Comparison of ENCODE assay signal across 8 cellular contexts in the genomic region with DNA sequence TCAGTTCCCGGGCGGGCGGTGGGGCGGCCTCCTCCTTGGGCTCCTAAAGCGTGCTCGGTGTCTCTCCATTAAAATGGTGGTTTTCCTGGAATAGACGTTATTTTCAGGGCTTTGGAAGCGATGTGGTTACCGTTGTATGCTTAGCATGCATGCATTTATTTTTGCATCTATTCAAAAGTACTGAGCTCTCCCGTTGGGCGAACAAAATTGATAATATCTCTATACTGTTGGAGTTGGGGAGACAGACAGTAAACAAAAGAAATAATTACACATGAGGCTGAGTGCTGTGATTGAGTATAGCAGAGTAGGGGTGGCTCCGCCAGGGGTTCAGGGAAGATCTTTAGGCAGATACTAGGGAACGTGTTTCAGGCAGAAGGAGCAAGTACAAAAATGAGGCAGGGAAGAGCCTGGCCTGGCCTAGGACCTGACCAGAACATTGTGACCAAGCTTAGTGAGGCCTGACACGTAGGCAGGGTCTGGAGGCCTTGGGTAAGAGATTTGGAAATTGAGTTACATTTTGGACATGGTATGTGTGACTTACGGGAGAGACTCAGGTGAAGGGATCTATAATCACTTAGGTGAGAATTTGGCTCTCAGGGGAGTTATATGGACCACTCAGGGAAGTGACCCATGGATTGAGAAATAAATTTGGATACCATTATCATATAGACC. TPM values are rescaled to one million over a fixed set of nuclear protein-coding genes. Genes with fewer than 3 reads are reported as not detected.
DNase-seq lines count a peak whose midpoint lies in the region; ATAC-seq and TF ChIP-seq lines count a peak whose summit lies in the region.

No MANE protein-coding gene starts in this region.

- peaks cover 3% of the 10 kb centered on the region; the same call in 1 of the 2 replicates for H4K20me1 ChIP-seq in PC-3 (ENCODE audit: low read length)

- intact Hi-C loops in PC-3 (cut with micrococcal nuclease) (no loop called here), esophagus squamous epithelium (cut with DNase I) (no loop called here)

- H3K27ac Mint-ChIP-seq in activated CD4-positive, alpha-beta T cell treated with anti-CD3 and anti-CD28 coated beads, Interleukin-2, amount 10 ng/mL, durations not matched to agents 7 days and 5 days = peak overlapping the region; percentile 95

- WGBS in esophagus squamous epithelium, 2 donors = 17 to 24% methylated on average over 10 to 12 of the region's 15 CpGs

- no peaks in the 10 kb centered on the region for H3K9me2 ChIP-seq in PC-3 (replicated peaks; ENCODE audit: low read length)

- H3K4me3 Mint-ChIP-seq in activated CD4-positive, alpha-beta T cell treated with anti-CD3 and anti-CD28 coated beads, Interleukin-2, amount 10 ng/mL, durations not matched to agents 7 days and 5 days = peak overlapping the region; percentile 87

- H3K9ac ChIP-seq in PC-3 (ENCODE audit: low read length) = peak overlapping the region; percentile 86

- TF ChIP-seq CTCF in PC-3 (conservative IDR thresholded peaks at IDR 0.05; ENCODE audit: low read depth, low read length) (no peak), esophagus squamous epithelium (IDR thresholded peaks at IDR 0.05) (no peak)

- H3K9me3 ChIP-seq in PC-3 (ENCODE audit: low read length) (no peaks in the 10 kb centered on the region), esophagus squamous epithelium (no peaks in the 10 kb centered on the region)

- H3K27me3 ChIP-seq in PC-3 (ENCODE audit: low read length) (no peaks in the 10 kb centered on the region), esophagus squamous epithelium (no peaks in the 10 kb centered on the region)

- TSS peak; percentile 78 for BruUV-seq in PC-3 (replicated peaks; lab: Mats Ljungman, UMichigan)

- H3K79me2 ChIP-seq in PC-3 (ENCODE audit: low read length) = peaks cover 62% of the 10 kb centered on the region

- CTCF ChIA-PET in activated CD4-positive, alpha-beta T cell treated with anti-CD3 and anti-CD28 coated beads, Interleukin-2, amount 10 ng/mL, durations not matched to agents 7 days and 5 days (lab: Charles Lee) = interaction anchor here (1.1 to 10.5 kb wide), 9 partner anchors 9 to 202 kb away, joined by 3 to 47 read pairs (median 4); a partner anchor contains a TSS
- CTCF ChIA-PET in PC-3 (lab: Charles Lee) = no interaction called here

- POLR2A ChIA-PET in activated CD4-positive, alpha-beta T cell treated with anti-CD3 and anti-CD28 coated beads, Interleukin-2, amount 10 ng/mL, durations not matched to agents 7 days and 5 days (lab: Charles Lee) = interaction anchor here (0.6 to 1.9 kb wide), 4 partner anchors 11 to 200 kb away, joined by 3 to 7 read pairs (median 4); a partner anchor contains a TSS
- POLR2A ChIA-PET in PC-3 (lab: Charles Lee; ENCODE audit: unreplicated experiment) = interaction anchor here (0.6 to 0.7 kb wide), 2 partner anchors 99 to 194 kb away, joined by 3 to 6 read pairs; no protein-coding TSS in a partner anchor

- peak overlapping the region; percentile 72 for H3K4me3 ChIP-seq in PC-3 (ENCODE audit: low read length)
- H3K4me3 ChIP-seq in esophagus squamous epithelium = peak overlapping the region; percentile 62 to 87 (median 82)
- peak overlapping the region; percentile 38 to 85 (median 64) for H3K4me3 ChIP-seq in skin epidermis

- H3K4me1 Mint-ChIP-seq in activated CD4-positive, alpha-beta T cell treated with anti-CD3 and anti-CD28 coated beads, Interleukin-2, amount 10 ng/mL, durations not matched to agents 7 days and 5 days = peaks cover 61% of the 10 kb centered on the region

- TF ChIP-seq POLR2A in esophagus squamous epithelium (IDR thresholded peaks at IDR 0.05) = peak in 1 of 4 donors; percentile 18

- peak overlapping the region; percentile 86 for H3K4me2 ChIP-seq in PC-3 (ENCODE audit: low read length)

- no peaks in the 10 kb centered on the region for H3K27me3 Mint-ChIP-seq in activated CD4-positive, alpha-beta T cell treated with anti-CD3 and anti-CD28 coated beads, Interleukin-2, amount 10 ng/mL, durations not matched to agents 7 days and 5 days

- peak overlapping the region; percentile 87 for H2AFZ ChIP-seq in PC-3 (ENCODE audit: low read length)

- H3K9me3 Mint-ChIP-seq in activated CD4-positive, alpha-beta T cell treated with anti-CD3 and anti-CD28 coated beads, Interleukin-2, amount 10 ng/mL, durations not matched to agents 7 days and 5 days = no peaks in the 10 kb centered on the region

- no peaks in the 10 kb centered on the region for H3F3A ChIP-seq in PC-3 (ENCODE audit: low read length, unreplicated experiment)

- H3K4me1 ChIP-seq in PC-3 (ENCODE audit: insufficient read depth, low read length) (peaks cover 33% of the 10 kb centered on the region), esophagus squamous epithelium (peaks cover 0 to 24% (median 9%) of the 10 kb centered on the region in 3 donors)

- H3K27ac ChIP-seq in PC-3 (ENCODE audit: low read length) = peak overlapping the region; percentile 77
- H3K27ac ChIP-seq in esophagus squamous epithelium = peak overlapping the region; percentile 93 to 97 (median 94)
- peak overlapping the region in 13 of 21 experiments; percentile 2 to 100 (median 94) for H3K27ac ChIP-seq in skin epidermis

- peaks cover 30% of the 10 kb centered on the region for H3K36me3 Mint-ChIP-seq in activated CD4-positive, alpha-beta T cell treated with anti-CD3 and anti-CD28 coated beads, Interleukin-2, amount 10 ng/mL, durations not matched to agents 7 days and 5 days (ENCODE audit: low read depth)

- no peak for DNase-seq in activated CD4-positive, alpha-beta T cell treated with anti-CD3 and anti-CD28 coated beads, Interleukin-2, amount 10 ng/mL, durations not matched to agents 7 days and 5 days
- no peak for DNase-seq in activated CD4-positive, alpha-beta T cell treated with anti-CD3 and anti-CD28 coated beads for 4 hours
- DNase-seq in PC-3 = no peak
- no peak for DNase-seq in esophagus squamous epithelium (lab: John Stamatoyannopoulos, UW)
- no peak for DNase-seq in NCI-H1436 treated with DMSO at 0.1 percent for 48 hours (lab: John Stamatoyannopoulos, UW)
- no peak for DNase-seq in germinal center (ENCODE audit: low spot score)

- H3K36me3 ChIP-seq in PC-3 (ENCODE audit: low read depth, low read length) = no peaks in the 10 kb centered on the region
- no peaks in the 10 kb centered on the region for H3K36me3 ChIP-seq in esophagus squamous epithelium

- ATAC-seq in PC-3 = no peak
- no peak for ATAC-seq in HG02610 (IDR thresholded peaks at IDR 0.05; ENCODE audit: unreplicated experiment)

RNA-seq across cellular contexts. Expression of a gene that starts 0.7 kb away (rescaled TPM):
- total RNA-seq in activated CD4-positive, alpha-beta T cell treated with anti-CD3 and anti-CD28 coated beads, Interleukin-2, amount 10 ng/mL, durations not matched to agents 7 days and 5 days = 10 to 100 TPM; 82.4 to 84.6 TPM
- total RNA-seq in PC-3 (2014; rRNA removed) (85.5 and 89.6 TPM in 2 replicates), esophagus squamous epithelium (10 to 100 TPM in 2 of 4 donors, 1 to 10 TPM in 2; 4.2 to 21.5 (median 11.4) TPM)

RNA-seq across cellular contexts. Expression of a gene that starts 11.1 kb away (rescaled TPM):
- 10 to 100 TPM; 33.3 to 39.2 TPM for total RNA-seq in activated CD4-positive, alpha-beta T cell treated with anti-CD3 and anti-CD28 coated beads, Interleukin-2, amount 10 ng/mL, durations not matched to agents 7 days and 5 days
- total RNA-seq in PC-3 (2014; rRNA removed) = not detected in 2 replicates
- total RNA-seq in esophagus squamous epithelium = 1 to 10 TPM; 1.8 to 4.1 (median 2.5) TPM

RNA-seq across cellular contexts. Expression of a gene that starts 30.9 kb away (rescaled TPM):
- 100 to 1,000 TPM; 170 to 178 TPM for total RNA-seq in activated CD4-positive, alpha-beta T cell treated with anti-CD3 and anti-CD28 coated beads, Interleukin-2, amount 10 ng/mL, durations not matched to agents 7 days and 5 days
- 77.8 and 124 TPM in 2 replicates for total RNA-seq in PC-3 (2014; rRNA removed)
- 10 to 100 TPM; 55.3 to 90.0 (median 68.6) TPM for total RNA-seq in esophagus squamous epithelium

Comparison
In these comparisons a context has a peak if more than half of its experiments do, and no peak if none do; other contexts are left out.
1. RNA of a gene that starts 11.1 kb away (total RNA-seq): 33.3 to 39.2 TPM in activated CD4-positive, alpha-beta T cell treated with anti-CD3 and anti-CD28 coated beads, Interleukin-2, amount 10 ng/mL, durations not matched to agents 7 days and 5 days; 1.8 to 4.1 TPM in esophagus squamous epithelium and not detected in PC-3; every median in the first group is over 4 times any median in the second.
2. Peak in every context shown above with its lines, with median percentiles within 50 percentile points of each other: H3K27ac ChIP-seq and H3K4me3 ChIP-seq.